20 cellular contexts compared by ENCODE assay signal in genomic region chr15:39888809-39889208, GRCh38. TPM values are rescaled to one million over a fixed set of nuclear protein-coding genes. Genes with fewer than 3 reads are reported as not detected.
DNase-seq lines count a peak whose midpoint lies in the region; ATAC-seq and TF ChIP-seq lines count a peak whose summit lies in the region.
"Had no signal": no experiment of that assay in that cellular context is flagged by ENCODE, and none has a peak within 500 bp of the region (broad histone marks: within the 10 kb centered on the region; RNA-seq: fewer than 3 reads in every experiment).

No MANE protein-coding gene starts in this region.

- no peak for TF ChIP-seq CTCF in activated CD8-positive, alpha-beta T cell treated with anti-CD3 and anti-CD28 coated beads for 36 hours (IDR thresholded peaks at IDR 0.05)

- no peaks in the 10 kb centered on the region for H3K4me1 Mint-ChIP-seq in memory B cell
- H3K4me1 Mint-ChIP-seq in activated CD8-positive, alpha-beta T cell treated with anti-CD3 and anti-CD28 coated beads for 36 hours (ENCODE audit: low read depth): no peaks in the 10 kb centered on the region
- H3K4me1 Mint-ChIP-seq: activated naive CD4-positive, alpha-beta T cell treated with anti-CD3 and anti-CD28 coated beads, Interleukin-2, amount 50 U/mL, for 24 hours; stimulated activated naive CD8-positive, alpha-beta T cell treated with anti-CD3 and anti-CD28 coated beads, Interleukin-15, amount 100 ng/mL, for 72 hours had no signal

- H3K36me3 Mint-ChIP-seq in memory B cell: no peaks in the 10 kb centered on the region
- no peaks in the 10 kb centered on the region for H3K36me3 Mint-ChIP-seq in activated CD8-positive, alpha-beta T cell treated with anti-CD3 and anti-CD28 coated beads for 36 hours (ENCODE audit: low read depth)
- H3K36me3 Mint-ChIP-seq: activated CD4-positive, alpha-beta memory T cell treated with anti-CD3 and anti-CD28 coated beads for 36 hours; activated naive CD4-positive, alpha-beta T cell treated with anti-CD3 and anti-CD28 coated beads, Interleukin-2, amount 50 U/mL, for 24 hours had no signal

- peak overlapping the region; percentile 17 for H3K27ac Mint-ChIP-seq in memory B cell
- no peak overlapping the region for H3K27ac Mint-ChIP-seq in activated CD8-positive, alpha-beta T cell treated with anti-CD3 and anti-CD28 coated beads for 36 hours
- H3K27ac Mint-ChIP-seq: activated CD4-positive, alpha-beta memory T cell treated with anti-CD3 and anti-CD28 coated beads for 36 hours; activated naive CD4-positive, alpha-beta T cell treated with anti-CD3 and anti-CD28 coated beads, Interleukin-2, amount 50 U/mL, for 24 hours; stimulated activated naive CD8-positive, alpha-beta T cell treated with anti-CD3 and anti-CD28 coated beads, Interleukin-15, amount 100 ng/mL, for 72 hours; T-helper 1 cell treated with Interleukin-12 subunit alpha and Interleukin-12 subunit beta and Interleukin-4 antibody, amounts not matched to agents 30 μg/mL and 1 μg/mL, for 36 hours had no signal

- DNase-seq in EH (ENCODE audit: low read depth) (peak; percentile 50), LHCN-M2 (ENCODE audit: low read depth) (peak; percentile 31), dermis blood vessel endothelial cell (peak; percentile 28), memory B cell (ENCODE audit: low spot score in 2 of 2) (no peak)
- no peak for DNase-seq in activated CD8-positive, alpha-beta T cell treated with anti-CD3 and anti-CD28 coated beads for 36 hours
- DNase-seq: activated CD4-positive, alpha-beta memory T cell treated with anti-CD3 and anti-CD28 coated beads for 36 hours; activated T-cell treated with anti-CD3 and anti-CD28 coated beads, Interleukin-2, amount 50 U/mL, for 4 hours; foreskin melanocyte; NCI-H1048; NCI-H524 treated with DMSO at 0.1 percent for 48 hours; ovary; SHP77 treated with DMSO at 0.1 percent for 48 hours; stimulated activated naive CD8-positive, alpha-beta T cell treated with anti-CD3 and anti-CD28 coated beads, Interleukin-15, amount 100 ng/mL, for 72 hours; WERI-Rb-1 had no signal

- H3K9me3 Mint-ChIP-seq in memory B cell: no peaks in the 10 kb centered on the region
- no peaks in the 10 kb centered on the region for H3K9me3 Mint-ChIP-seq in activated CD8-positive, alpha-beta T cell treated with anti-CD3 and anti-CD28 coated beads for 36 hours
- H3K9me3 Mint-ChIP-seq: activated CD4-positive, alpha-beta memory T cell treated with anti-CD3 and anti-CD28 coated beads for 36 hours; activated naive CD4-positive, alpha-beta T cell treated with anti-CD3 and anti-CD28 coated beads, Interleukin-2, amount 50 U/mL, for 24 hours; activated T-cell treated with anti-CD3 and anti-CD28 coated beads, Interleukin-2, amount 50 U/mL, for 4 hours; stimulated activated naive CD8-positive, alpha-beta T cell treated with anti-CD3 and anti-CD28 coated beads, Interleukin-15, amount 100 ng/mL, for 72 hours; T-helper 1 cell treated with Interleukin-12 subunit alpha and Interleukin-12 subunit beta and Interleukin-4 antibody, amounts not matched to agents 30 μg/mL and 1 μg/mL, for 36 hours had no signal

- CTCF ChIA-PET in activated CD8-positive, alpha-beta T cell treated with anti-CD3 and anti-CD28 coated beads for 36 hours (lab: Charles Lee): interaction anchor here (0.7 to 1.6 kb wide), 3 partner anchors 8 to 151 kb away, joined by 3 to 4 read pairs (median 3); partner anchors contain the start of gene SRP14

- no peak for ATAC-seq in memory B cell (ENCODE audit: low read depth)
- no peak for ATAC-seq in GM21619 (IDR thresholded peaks at IDR 0.05; ENCODE audit: unreplicated experiment)
- ATAC-seq in HG02852 (IDR thresholded peaks at IDR 0.05; ENCODE audit: unreplicated experiment): no peak
- no peak for ATAC-seq in GM19324 (IDR thresholded peaks at IDR 0.05; ENCODE audit: low FRiP score, unreplicated experiment)
- ATAC-seq in activated CD8-positive, alpha-beta T cell treated with anti-CD3 and anti-CD28 coated beads for 36 hours: no peak
- ATAC-seq: activated T-cell treated with anti-CD3 and anti-CD28 coated beads, Interleukin-2, amount 50 U/mL, for 4 hours; sciatic nerve; stimulated activated naive CD8-positive, alpha-beta T cell treated with anti-CD3 and anti-CD28 coated beads, Interleukin-15, amount 100 ng/mL, for 72 hours had no signal

- H3K4me3 Mint-ChIP-seq in memory B cell: no peak overlapping the region
- no peak overlapping the region for H3K4me3 Mint-ChIP-seq in activated CD8-positive, alpha-beta T cell treated with anti-CD3 and anti-CD28 coated beads for 36 hours
- H3K4me3 Mint-ChIP-seq: activated CD4-positive, alpha-beta memory T cell treated with anti-CD3 and anti-CD28 coated beads for 36 hours; activated naive CD4-positive, alpha-beta T cell treated with anti-CD3 and anti-CD28 coated beads, Interleukin-2, amount 50 U/mL, for 24 hours; activated T-cell treated with anti-CD3 and anti-CD28 coated beads, Interleukin-2, amount 50 U/mL, for 4 hours; stimulated activated naive CD8-positive, alpha-beta T cell treated with anti-CD3 and anti-CD28 coated beads, Interleukin-15, amount 100 ng/mL, for 72 hours; T-helper 1 cell treated with Interleukin-12 subunit alpha and Interleukin-12 subunit beta and Interleukin-4 antibody, amounts not matched to agents 30 μg/mL and 1 μg/mL, for 36 hours had no signal

- H3K27me3 Mint-ChIP-seq in memory B cell: peaks cover 7% of the 10 kb centered on the region
- H3K27me3 Mint-ChIP-seq in activated CD8-positive, alpha-beta T cell treated with anti-CD3 and anti-CD28 coated beads for 36 hours: peaks cover 5% of the 10 kb centered on the region
- H3K27me3 Mint-ChIP-seq: stimulated activated naive CD8-positive, alpha-beta T cell treated with anti-CD3 and anti-CD28 coated beads, Interleukin-15, amount 100 ng/mL, for 72 hours had no signal

- POLR2A ChIA-PET in activated CD8-positive, alpha-beta T cell treated with anti-CD3 and anti-CD28 coated beads for 36 hours (lab: Charles Lee): no interaction called here

- intact Hi-C loops in activated CD8-positive, alpha-beta T cell treated with anti-CD3 and anti-CD28 coated beads for 36 hours (cut with micrococcal nuclease): no loop called here

RNA-seq across cellular contexts. Expression of gene GPR176, which starts 31.3 kb away (rescaled TPM):
- 51.9 and 53.3 TPM in 2 replicates for total RNA-seq in LHCN-M2 (2014; rRNA removed)
- 88.2 TPM for polyA plus RNA-seq in LHCN-M2 (2012)
- total RNA-seq in dermis blood vessel endothelial cell: 12.6 and 14.0 TPM in 2 replicates
- total RNA-seq in activated CD8-positive, alpha-beta T cell treated with anti-CD3 and anti-CD28 coated beads for 36 hours: under 1 TPM; 0.13 to 0.16 TPM

RNA-seq across cellular contexts. Expression of gene EIF2AK4, which starts 45.1 kb away (rescaled TPM):
- 83.7 and 94.0 TPM in 2 replicates for total RNA-seq in LHCN-M2 (2014; rRNA removed)
- polyA plus RNA-seq in LHCN-M2 (2012): 43.4 TPM
- 49.9 and 56.8 TPM in 2 replicates for total RNA-seq in dermis blood vessel endothelial cell
- total RNA-seq in activated CD8-positive, alpha-beta T cell treated with anti-CD3 and anti-CD28 coated beads for 36 hours: 10 to 100 TPM; 27.0 to 28.1 TPM

Comparison
In these comparisons a context has a peak if more than half of its experiments do, and no peak if none do; other contexts are left out.
1. DNase-seq: peak in EH (single experiment), LHCN-M2 (single experiment) and dermis blood vessel endothelial cell (single experiment); none in memory B cell (0 of 2) and activated CD8-positive, alpha-beta T cell treated with anti-CD3 and anti-CD28 coated beads for 36 hours (single experiment).
2. RNA of gene GPR176, which starts 31.3 kb away (total RNA-seq): 51.9 to 53.3 TPM in LHCN-M2 and 12.6 to 14.0 TPM in dermis blood vessel endothelial cell; 0.13 to 0.16 TPM in activated CD8-positive, alpha-beta T cell treated with anti-CD3 and anti-CD28 coated beads for 36 hours; every median in the first group is over 10 times any median in the second.